14 cellular contexts compared by ENCODE assay signal in genomic region chr17:7982666-7983065, GRCh38. TPM values are rescaled to one million over a fixed set of nuclear protein-coding genes. Genes with fewer than 3 reads are reported as not detected.
A peak's percentile ranks its signal among the peaks of the same experiment; 100 is the strongest.
DNase-seq lines count a peak whose midpoint lies in the region; ATAC-seq, FAIRE-seq and TF ChIP-seq lines count a peak whose summit lies in the region.
"Had no signal": no experiment of that assay in that cellular context is flagged by ENCODE, and none has a peak within 500 bp of the region (broad histone marks: within the 10 kb centered on the region; RNA-seq: fewer than 3 reads in every experiment).

No MANE protein-coding gene starts in this region.

- no peak for FAIRE-seq in H1 (lab: Jason Lieb, UNC)

- H2AFZ ChIP-seq in OCI-LY1 (ENCODE audit: low read length) (no peak overlapping the region), H1 (ENCODE audit: low read length) (no peak overlapping the region), osteoblast (ENCODE audit: low read length) (peak overlapping the region; percentile 71)

- H3K9ac ChIP-seq in OCI-LY1 (ENCODE audit: low read length) (no peak overlapping the region), H1 (replicated peaks in 1 of 4; ENCODE audit: extremely low read depth in 1 of 4, low read depth in 3 of 4, low read length in 3 of 4) (no peak overlapping the region)

- TF ChIP-seq CTCF in GM13977 (IDR thresholded peaks at IDR 0.05; ENCODE audit: extremely low read depth, insufficient read depth, missing control alignments) (peak; percentile 34), OCI-LY1 (IDR thresholded peaks at IDR 0.05; ENCODE audit: low read length) (peak; percentile 35), H1 (IDR thresholded peaks at IDR 0.05; ENCODE audit: control extremely low read depth in 1 of 3, insufficient read depth in 1 of 3, low read depth in 1 of 3, low read length in 3 of 3) (peak in 2 of 3 experiments; percentile 16 to 21; a peak in 2 of 4 replicates), osteoblast (IDR thresholded peaks at IDR 0.05; ENCODE audit: extremely low read depth, low read depth, low read length) (peak; percentile 35)

- H2BK120ac ChIP-seq in H1 (replicated peaks; ENCODE audit: low read depth, low read length), result no peak overlapping the region

- no peak for TF ChIP-seq POLR2A in H1 (IDR thresholded peaks at IDR 0.05; ENCODE audit: control extremely low read depth in 1 of 2, low read depth in 2 of 2, low read length in 2 of 2)

- H3K36me3 ChIP-seq in OCI-LY1 (ENCODE audit: insufficient read depth, low read length) (no peaks in the 10 kb centered on the region), H1 (ENCODE audit: control insufficient read depth in 2 of 4, insufficient read depth in 4 of 4, low read length in 3 of 4) (no peaks in the 10 kb centered on the region), osteoblast (ENCODE audit: insufficient read depth, low read length) (no peaks in the 10 kb centered on the region)
- no peaks in the 10 kb centered on the region for H3K36me3 ChIP-seq in CD4-positive, alpha-beta memory T cell (ENCODE audit: insufficient read depth, low read length)
- H3K36me3 ChIP-seq: HAP-1 had no signal

- H4K91ac ChIP-seq in H1 (replicated peaks; ENCODE audit: insufficient read length, low read length), result no peak overlapping the region

- H2BK20ac ChIP-seq in H1 (ENCODE audit: low read length), result no peak overlapping the region

- H4K20me1 ChIP-seq in OCI-LY1 (ENCODE audit: insufficient read depth, low read length) (no peaks in the 10 kb centered on the region), H1 (replicated peaks in 1 of 2; ENCODE audit: control insufficient read depth in 1 of 2, insufficient read depth in 2 of 2, low read length in 2 of 2) (no peaks in the 10 kb centered on the region), osteoblast (ENCODE audit: insufficient read depth, low read length) (no peaks in the 10 kb centered on the region)

- H4K8ac ChIP-seq in H1 (ENCODE audit: extremely low read depth, insufficient read depth, low read length), result no peak overlapping the region; the same call in 1 of the 2 replicates

- DNase-seq in GM13977 (ENCODE audit: low spot score), result no peak
- no peak for DNase-seq in H1 (ENCODE audit: low read depth in 1 of 2, low spot score in 2 of 2)
- DNase-seq in osteoblast (ENCODE audit: insufficient read length, low spot score, missing footprints), result peak; percentile 43
- no peak for DNase-seq in activated naive CD4-positive, alpha-beta T cell treated with anti-CD3 and anti-CD28 coated beads, Interleukin-2, amount 50 U/mL, for 72 hours (ENCODE audit: low spot score in 2 of 2)
- DNase-seq in CD4-positive, alpha-beta memory T cell, result no peak
- no peak for DNase-seq in T1000 (lab: John Stamatoyannopoulos, UW)
- DNase-seq in T-helper 9 cell, result no peak
- DNase-seq: naive thymus-derived CD4-positive, alpha-beta T cell; SW 1271 had no signal

- H3K79me2 ChIP-seq in OCI-LY1 (ENCODE audit: insufficient read depth, low read length), result no peaks in the 10 kb centered on the region
- H3K79me2 ChIP-seq in H1 (ENCODE audit: control insufficient read depth in 1 of 2, insufficient read depth in 2 of 2, low read length in 2 of 2), result no peaks in the 10 kb centered on the region
- no peaks in the 10 kb centered on the region for H3K79me2 ChIP-seq in osteoblast (ENCODE audit: insufficient read depth, low read length)

- peaks cover 18 to 23% of the 10 kb centered on the region in 2 donors for H3K27me3 Mint-ChIP-seq in CD4-positive, alpha-beta memory T cell

- no peak for TF ChIP-seq EP300 in H1 (IDR thresholded peaks at IDR 0.05; ENCODE audit: borderline replicate concordance in 1 of 2, low read depth in 2 of 2, low read length in 2 of 2)

- no peaks in the 10 kb centered on the region for H3K4me1 Mint-ChIP-seq in CD4-positive, alpha-beta memory T cell

- no peaks in the 10 kb centered on the region for H3K9me3 ChIP-seq in OCI-LY1 (ENCODE audit: low read length)
- H3K9me3 ChIP-seq in H1 (ENCODE audit: insufficient read depth in 2 of 2, low read depth in 1 of 2, low read length in 1 of 2), result no peaks in the 10 kb centered on the region
- H3K9me3 ChIP-seq in osteoblast (ENCODE audit: low read depth, low read length), result no peaks in the 10 kb centered on the region
- H3K9me3 ChIP-seq in CD4-positive, alpha-beta memory T cell (ENCODE audit: control insufficient read depth in 1 of 2, low read length in 2 of 2), result no peaks in the 10 kb centered on the region
- H3K9me3 ChIP-seq: HAP-1 had no signal

- no peak overlapping the region for H2BK5ac ChIP-seq in H1 (ENCODE audit: low read depth, low read length)

- H3K4me2 ChIP-seq in OCI-LY1 (ENCODE audit: low read length), result no peak overlapping the region
- no peak overlapping the region for H3K4me2 ChIP-seq in H1 (ENCODE audit: insufficient read depth in 1 of 2, low read depth in 2 of 2, low read length in 2 of 2)
- peak overlapping the region; percentile 68 for H3K4me2 ChIP-seq in osteoblast (ENCODE audit: insufficient read depth, low read length)

- no peak overlapping the region for H3K4me3 Mint-ChIP-seq in CD4-positive, alpha-beta memory T cell
- H3K4me3 Mint-ChIP-seq: activated CD4-positive, alpha-beta memory T cell treated with anti-CD3 and anti-CD28 coated beads, Interleukin-2, amount 10 ng/mL, durations not matched to agents 7 days and 5 days; activated naive CD8-positive, alpha-beta T cell; naive thymus-derived CD4-positive, alpha-beta T cell had no signal

- H3K9me2 ChIP-seq in OCI-LY1 (ENCODE audit: low read depth, low read length), result no peaks in the 10 kb centered on the region

- H3K27me3 ChIP-seq in OCI-LY1 (ENCODE audit: insufficient read depth, low read length) (peaks cover 10% of the 10 kb centered on the region), H1 (replicated peaks in 1 of 4; ENCODE audit: control insufficient read depth in 3 of 4, extremely low read depth in 1 of 4, insufficient read depth in 3 of 4, low read length in 3 of 4) (peaks cover 0 to 3% (median 0%) of the 10 kb centered on the region in 4 experiments; a peak in 1 of 7 replicates), osteoblast (ENCODE audit: insufficient read depth, low read length) (no peaks in the 10 kb centered on the region)
- no peaks in the 10 kb centered on the region for H3K27me3 ChIP-seq in CD4-positive, alpha-beta memory T cell (ENCODE audit: insufficient read depth, low read length)

- no peaks in the 10 kb centered on the region for H3K9me3 Mint-ChIP-seq in activated naive CD4-positive, alpha-beta T cell treated with anti-CD3 and anti-CD28 coated beads, Interleukin-2, amount 50 U/mL, for 72 hours
- peaks cover 0 to 2% (median under 1%) of the 10 kb centered on the region in 8 donors for H3K9me3 Mint-ChIP-seq in CD4-positive, alpha-beta memory T cell
- H3K9me3 Mint-ChIP-seq: activated CD4-positive, alpha-beta memory T cell treated with anti-CD3 and anti-CD28 coated beads, Interleukin-2, amount 10 ng/mL, durations not matched to agents 7 days and 5 days had no signal

- POLR2A ChIA-PET in H1 (lab: Charles Lee; ENCODE audit: partially characterized antibody), result interaction anchor here (0.6 to 1.1 kb wide), 2 partner anchors 16 to 59 kb away, joined by 3 to 4 read pairs; no protein-coding TSS in a partner anchor
- POLR2A ChIA-PET in CD4-positive, alpha-beta memory T cell (lab: Charles Lee; ENCODE audit: partially characterized antibody), result interaction anchor here (1.2 kb wide), 1 partner anchor 50 kb away, joined by 3 read pairs; the partner anchor contains the start of genes CNTROB and TRAPPC1

- no peak overlapping the region for H4K5ac ChIP-seq in H1 (ENCODE audit: insufficient read length, low read depth, low read length)

- CTCF ChIA-PET in H1 (lab: Charles Lee; ENCODE audit: partially characterized antibody), result interaction anchor here (0.9 to 10.6 kb wide), 18 partner anchors 8 to 239 kb away, joined by 3 to 104 read pairs (median 7); partner anchors contain the start of genes CNTROB and TRAPPC1
- CTCF ChIA-PET in CD4-positive, alpha-beta memory T cell (lab: Charles Lee; ENCODE audit: partially characterized antibody), result interaction anchor here (0.8 to 11.7 kb wide), 4 partner anchors 10 to 164 kb away, joined by 3 to 311 read pairs (median 4); no protein-coding TSS in a partner anchor

- H3K4me3 ChIP-seq in OCI-LY1 (ENCODE audit: low read depth, low read length, poor library complexity, severe bottlenecking) (no peak overlapping the region), H1 (ENCODE audit: extremely low read depth in 1 of 4, insufficient read depth in 2 of 4, low read depth in 3 of 4, low read length in 4 of 4) (no peak overlapping the region), osteoblast (ENCODE audit: insufficient read depth, low read length) (peak overlapping the region; percentile 42)
- H3K4me3 ChIP-seq in CD4-positive, alpha-beta memory T cell (ENCODE audit: low read length in 2 of 2), result no peak overlapping the region
- H3K4me3 ChIP-seq: HAP-1 had no signal

- H2AK5ac ChIP-seq in H1 (ENCODE audit: low read depth, low read length), result no peak overlapping the region

- no peak overlapping the region for H3K14ac ChIP-seq in H1 (ENCODE audit: insufficient read length)

- H3K4ac ChIP-seq in H1 (replicated peaks; ENCODE audit: insufficient read length, low read depth, low read length), result no peak overlapping the region

- no peak overlapping the region for H2BK15ac ChIP-seq in H1 (ENCODE audit: low read length)

- in situ Hi-C loops in GM13977 (cut with MboI; ENCODE audit: low pct_unique_long_range_greater_than_20kb, low sequenced_read_pairs, unreplicated experiment), result loop anchor here (10.0 kb wide), 1 partner anchor 68 kb away; the partner anchor contains the start of gene RNF227

- no peak overlapping the region for H3K27ac Mint-ChIP-seq in activated naive CD4-positive, alpha-beta T cell treated with anti-CD3 and anti-CD28 coated beads, Interleukin-2, amount 50 U/mL, for 72 hours
- no peak overlapping the region for H3K27ac Mint-ChIP-seq in CD4-positive, alpha-beta memory T cell
- H3K27ac Mint-ChIP-seq: activated CD4-positive, alpha-beta memory T cell treated with anti-CD3 and anti-CD28 coated beads, Interleukin-2, amount 10 ng/mL, durations not matched to agents 7 days and 5 days; activated naive CD8-positive, alpha-beta T cell had no signal

- no peaks in the 10 kb centered on the region for H3F3A ChIP-seq in OCI-LY1 (ENCODE audit: insufficient read depth, low read length)

- no peaks in the 10 kb centered on the region for H3K79me1 ChIP-seq in H1 (ENCODE audit: low read depth, low read length)

- ATAC-seq in activated naive CD4-positive, alpha-beta T cell treated with anti-CD3 and anti-CD28 coated beads, Interleukin-2, amount 50 U/mL, for 72 hours, result no peak

- peak; percentile 28 to 51 for TF ChIP-seq RAD21 in H1 (IDR thresholded peaks at IDR 0.05 in 1 of 2, conservative IDR thresholded peaks at IDR 0.05 in 1 of 2; ENCODE audit: low read depth in 2 of 2, low read length in 2 of 2)

- H3K23me2 ChIP-seq in H1 (ENCODE audit: low read depth, low read length), result no peaks in the 10 kb centered on the region

- H3K36me3 Mint-ChIP-seq in activated naive CD4-positive, alpha-beta T cell treated with anti-CD3 and anti-CD28 coated beads, Interleukin-2, amount 50 U/mL, for 72 hours, result no peaks in the 10 kb centered on the region
- no peaks in the 10 kb centered on the region for H3K36me3 Mint-ChIP-seq in CD4-positive, alpha-beta memory T cell
- H3K36me3 Mint-ChIP-seq: activated naive CD8-positive, alpha-beta T cell had no signal

- intact Hi-C loops in CD4-positive, alpha-beta memory T cell (cut with micrococcal nuclease), result no loop called here

- no peak overlapping the region for H3K18ac ChIP-seq in H1 (ENCODE audit: extremely low read depth, low read length)

- H3K23ac ChIP-seq in H1 (ENCODE audit: insufficient read length), result no peak overlapping the region

- no peak overlapping the region for H3K56ac ChIP-seq in H1 (replicated peaks; ENCODE audit: insufficient read length, low read depth, low read length)

- H3K4me1 ChIP-seq in OCI-LY1 (ENCODE audit: insufficient read depth, low read length, severe bottlenecking), result no peaks in the 10 kb centered on the region
- no peaks in the 10 kb centered on the region for H3K4me1 ChIP-seq in H1 (replicated peaks in 1 of 4; ENCODE audit: control insufficient read depth in 3 of 4, insufficient read depth in 4 of 4, low read length in 3 of 4)
- H3K4me1 ChIP-seq in osteoblast (ENCODE audit: insufficient read depth, low read length), result peaks cover 25% of the 10 kb centered on the region
- H3K4me1 ChIP-seq in CD4-positive, alpha-beta memory T cell (ENCODE audit: insufficient read depth, low read length), result no peaks in the 10 kb centered on the region

- no peak overlapping the region for H2BK12ac ChIP-seq in H1 (ENCODE audit: low read depth, low read length)

- H3K27ac ChIP-seq in OCI-LY1 (ENCODE audit: low read depth, low read length, poor library complexity, severe bottlenecking), result no peak overlapping the region
- no peak overlapping the region for H3K27ac ChIP-seq in H1 (ENCODE audit: low read depth, low read length)
- H3K27ac ChIP-seq in osteoblast (ENCODE audit: low read depth, low read length), result peak overlapping the region; percentile 53
- no peak overlapping the region for H3K27ac ChIP-seq in CD4-positive, alpha-beta memory T cell (ENCODE audit: low read depth, low read length)

- 83% methylated on average over 6 of the region's 6 CpGs; no CpG with 5 or more reads in 1 of the 2 experiments for WGBS in H1 (ENCODE audit: extremely low coverage in 1 of 2, insufficient coverage in 1 of 2, insufficient read length in 1 of 2, insufficient replicate concordance in 2 of 2, low coverage in 1 of 2, low lambda C conversion rate in 2 of 2, missing lambda C conversion rate in 1 of 2), 2 experiments

RNA-seq across cellular contexts. Expression of gene GUCY2D, which starts 19.7 kb away (rescaled TPM):
- 0.48 and 0.59 TPM in 2 replicates for total RNA-seq in H1 (2021; fragmentation: NEBNext Ultra II Directional; extraction: Animal tissue kit (Norgen Biotek cat#: 25700))
- polyA plus RNA-seq in H1 (2011; rRNA removed), result 0.20 and 0.31 TPM in 2 replicates
- 0.27 TPM for polyA plus RNA-seq in H1 (2011; cell fraction: cytosol; rRNA removed)
- polyA plus RNA-seq in H1 (2011; cell fraction: nucleus; rRNA removed), result 0.66 TPM
- polyA plus RNA-seq in H1 (2012, experiment 1 of 2), result 0.19 to 0.70 TPM (median 0.62 TPM) in 3 of 4 replicates, not detected in the other
- not detected for polyA plus RNA-seq in H1 (2012, experiment 2 of 2)
- polyA plus RNA-seq in H1 (2013, experiment 1 of 2), result 0.36 TPM
- polyA plus RNA-seq in H1 (2013, experiment 2 of 2), result 0.28 TPM
- 0.29 and 0.60 TPM in 2 replicates for polyA minus RNA-seq in H1 (2011; rRNA and poly(A)+ RNA removed)
- polyA minus RNA-seq in H1 (2011; cell fraction: cytosol; rRNA and poly(A)+ RNA removed), result 1.8 TPM
- polyA minus RNA-seq in H1 (2011; cell fraction: nucleus; rRNA and poly(A)+ RNA removed), result 0.40 TPM
- not detected in 2 replicates for total RNA-seq in osteoblast
- total RNA-seq in activated naive CD4-positive, alpha-beta T cell treated with anti-CD3 and anti-CD28 coated beads, Interleukin-2, amount 50 U/mL, for 72 hours, result under 1 TPM in 1 of 2 donors, not detected in 1; 0.19 TPM
- not detected for total RNA-seq in CD4-positive, alpha-beta memory T cell
- under 1 TPM; 0.18 TPM for polyA plus RNA-seq in CD4-positive, alpha-beta memory T cell
- total RNA-seq: activated CD4-positive, alpha-beta memory T cell treated with anti-CD3 and anti-CD28 coated beads, Interleukin-2, amount 10 ng/mL, durations not matched to agents 7 days and 5 days; G401 had no signal

RNA-seq across cellular contexts. Expression of gene CNTROB, which starts 50.7 kb away (rescaled TPM):
- total RNA-seq in H1 (2021; fragmentation: NEBNext Ultra II Directional; extraction: Animal tissue kit (Norgen Biotek cat#: 25700)), result 30.0 and 31.9 TPM in 2 replicates
- 20.5 and 28.2 TPM in 2 replicates for polyA plus RNA-seq in H1 (2011; rRNA removed)
- polyA plus RNA-seq in H1 (2011; cell fraction: cytosol; rRNA removed), result 31.0 TPM
- 91.0 TPM for polyA plus RNA-seq in H1 (2011; cell fraction: nucleus; rRNA removed)
- 29.7 to 32.7 TPM (median 31.3 TPM) in 4 replicates for polyA plus RNA-seq in H1 (2012, experiment 1 of 2)
- 21.6 TPM for polyA plus RNA-seq in H1 (2012, experiment 2 of 2)
- 21.0 TPM for polyA plus RNA-seq in H1 (2013, experiment 1 of 2)
- 20.3 TPM for polyA plus RNA-seq in H1 (2013, experiment 2 of 2)
- 13.3 and 23.5 TPM in 2 replicates for polyA minus RNA-seq in H1 (2011; rRNA and poly(A)+ RNA removed)
- 14.5 TPM for polyA minus RNA-seq in H1 (2011; cell fraction: cytosol; rRNA and poly(A)+ RNA removed)
- polyA minus RNA-seq in H1 (2011; cell fraction: nucleus; rRNA and poly(A)+ RNA removed), result 25.0 TPM
- total RNA-seq in osteoblast, result 20.6 and 21.5 TPM in 2 replicates
- total RNA-seq in activated naive CD4-positive, alpha-beta T cell treated with anti-CD3 and anti-CD28 coated beads, Interleukin-2, amount 50 U/mL, for 72 hours, result 100 to 1,000 TPM in 1 of 2 donors, 10 to 100 TPM in 1; 73.3 to 147 TPM
- total RNA-seq in CD4-positive, alpha-beta memory T cell, result 10 to 100 TPM; 29.7 to 30.1 TPM
- polyA plus RNA-seq in CD4-positive, alpha-beta memory T cell, result 10 to 100 TPM in 1 of 2 donors, 1 to 10 TPM in 1; 3.9 to 12.6 TPM

RNA-seq across cellular contexts. Expression of gene TRAPPC1, which starts 50.9 kb away (rescaled TPM):
- total RNA-seq in H1 (2021; fragmentation: NEBNext Ultra II Directional; extraction: Animal tissue kit (Norgen Biotek cat#: 25700)), result 99.3 and 114 TPM in 2 replicates
- 170 and 194 TPM in 2 replicates for polyA plus RNA-seq in H1 (2011; rRNA removed)
- 146 TPM for polyA plus RNA-seq in H1 (2011; cell fraction: cytosol; rRNA removed)
- 89.5 TPM for polyA plus RNA-seq in H1 (2011; cell fraction: nucleus; rRNA removed)
- 153 to 167 TPM (median 161 TPM) in 4 replicates for polyA plus RNA-seq in H1 (2012, experiment 1 of 2)
- 221 TPM for polyA plus RNA-seq in H1 (2012, experiment 2 of 2)
- 103 TPM for polyA plus RNA-seq in H1 (2013, experiment 1 of 2)
- 107 TPM for polyA plus RNA-seq in H1 (2013, experiment 2 of 2)
- 69.5 and 107 TPM in 2 replicates for polyA minus RNA-seq in H1 (2011; rRNA and poly(A)+ RNA removed)
- 54.1 TPM for polyA minus RNA-seq in H1 (2011; cell fraction: cytosol; rRNA and poly(A)+ RNA removed)
- 32.8 TPM for polyA minus RNA-seq in H1 (2011; cell fraction: nucleus; rRNA and poly(A)+ RNA removed)
- total RNA-seq in osteoblast, result 26.1 and 27.4 TPM in 2 replicates
- 100 to 1,000 TPM; 190 to 195 TPM for total RNA-seq in activated naive CD4-positive, alpha-beta T cell treated with anti-CD3 and anti-CD28 coated beads, Interleukin-2, amount 50 U/mL, for 72 hours
- 100 to 1,000 TPM; 116 TPM for total RNA-seq in CD4-positive, alpha-beta memory T cell
- polyA plus RNA-seq in CD4-positive, alpha-beta memory T cell, result 100 to 1,000 TPM; 239 to 240 TPM

RNA-seq across cellular contexts. Expression of gene KCNAB3, which starts 53.0 kb away (rescaled TPM):
- total RNA-seq in H1 (2021; fragmentation: NEBNext Ultra II Directional; extraction: Animal tissue kit (Norgen Biotek cat#: 25700)), result 2.3 and 2.4 TPM in 2 replicates
- 1.7 and 2.8 TPM in 2 replicates for polyA plus RNA-seq in H1 (2011; rRNA removed)
- 2.8 TPM for polyA plus RNA-seq in H1 (2011; cell fraction: cytosol; rRNA removed)
- 17.5 TPM for polyA plus RNA-seq in H1 (2011; cell fraction: nucleus; rRNA removed)
- 2.6 to 3.4 TPM (median 3.3 TPM) in 4 replicates for polyA plus RNA-seq in H1 (2012, experiment 1 of 2)
- 1.2 TPM for polyA plus RNA-seq in H1 (2012, experiment 2 of 2)
- polyA plus RNA-seq in H1 (2013, experiment 1 of 2), result 4.1 TPM
- polyA plus RNA-seq in H1 (2013, experiment 2 of 2), result 3.9 TPM
- 0.90 and 2.5 TPM in 2 replicates for polyA minus RNA-seq in H1 (2011; rRNA and poly(A)+ RNA removed)
- 2.3 TPM for polyA minus RNA-seq in H1 (2011; cell fraction: cytosol; rRNA and poly(A)+ RNA removed)
- 4.6 TPM for polyA minus RNA-seq in H1 (2011; cell fraction: nucleus; rRNA and poly(A)+ RNA removed)
- under 0.01 and 0.29 TPM in 2 replicates for total RNA-seq in osteoblast
- 10 to 100 TPM in 1 of 2 donors, 1 to 10 TPM in 1; 5.4 to 10.9 TPM for total RNA-seq in activated naive CD4-positive, alpha-beta T cell treated with anti-CD3 and anti-CD28 coated beads, Interleukin-2, amount 50 U/mL, for 72 hours
- total RNA-seq in CD4-positive, alpha-beta memory T cell, result 10 to 100 TPM; 13.4 to 14.4 TPM
- polyA plus RNA-seq in CD4-positive, alpha-beta memory T cell, result under 1 TPM in 1 of 2 donors, not detected in 1; 0.53 TPM
- total RNA-seq: G401 had no signal

RNA-seq across cellular contexts. Expression of gene ALOX15B, which starts 56.2 kb away (rescaled TPM):
- total RNA-seq in H1 (2021; fragmentation: NEBNext Ultra II Directional; extraction: Animal tissue kit (Norgen Biotek cat#: 25700)), result 0.46 and 0.63 TPM in 2 replicates
- polyA plus RNA-seq in H1 (2011; rRNA removed), result 0.91 and 1.4 TPM in 2 replicates
- polyA plus RNA-seq in H1 (2011; cell fraction: cytosol; rRNA removed), result 0.76 TPM
- polyA plus RNA-seq in H1 (2011; cell fraction: nucleus; rRNA removed), result 1.3 TPM
- polyA plus RNA-seq in H1 (2012, experiment 1 of 2), result 0.42 to 0.79 TPM (median 0.60 TPM) in 4 replicates
- 0.26 TPM for polyA plus RNA-seq in H1 (2012, experiment 2 of 2)
- 0.73 TPM for polyA plus RNA-seq in H1 (2013, experiment 1 of 2)
- polyA plus RNA-seq in H1 (2013, experiment 2 of 2), result 0.70 TPM
- 0.51 and 0.63 TPM in 2 replicates for polyA minus RNA-seq in H1 (2011; rRNA and poly(A)+ RNA removed)
- polyA minus RNA-seq in H1 (2011; cell fraction: cytosol; rRNA and poly(A)+ RNA removed), result not detected
- polyA minus RNA-seq in H1 (2011; cell fraction: nucleus; rRNA and poly(A)+ RNA removed), result 0.70 TPM
- total RNA-seq in osteoblast, result under 0.01 TPM in 2 replicates
- total RNA-seq in activated naive CD4-positive, alpha-beta T cell treated with anti-CD3 and anti-CD28 coated beads, Interleukin-2, amount 50 U/mL, for 72 hours, result not detected
- under 1 TPM in 1 of 2 experiments, not detected in 1; 0.15 TPM for total RNA-seq in CD4-positive, alpha-beta memory T cell
- polyA plus RNA-seq in CD4-positive, alpha-beta memory T cell, result not detected
- total RNA-seq: activated CD4-positive, alpha-beta memory T cell treated with anti-CD3 and anti-CD28 coated beads, Interleukin-2, amount 10 ng/mL, durations not matched to agents 7 days and 5 days; G401 had no signal
- polyA plus RNA-seq: naive thymus-derived CD4-positive, alpha-beta T cell had no signal
